Comparison of ENCODE assay signal across 34 cellular contexts in genomic region chr5:170485606-170485911, GRCh38. TPM values are rescaled to one million over a fixed set of nuclear protein-coding genes. Genes with fewer than 3 reads are reported as not detected.
"Had no signal": no experiment of that assay in that cellular context is flagged by ENCODE, and none has a peak within 500 bp of the region (broad histone marks: within the 10 kb centered on the region; RNA-seq: fewer than 3 reads in every experiment).

No MANE protein-coding gene starts in this region.

- H3K36me3 Mint-ChIP-seq: activated CD4-positive, alpha-beta memory T cell treated with anti-CD3 and anti-CD28 coated beads for 36 hours; activated naive CD4-positive, alpha-beta T cell treated with anti-CD3 and anti-CD28 coated beads, Interleukin-2, amount 10 ng/mL, durations not matched to agents 7 days and 5 days; activated naive CD4-positive, alpha-beta T cell treated with anti-CD3 and anti-CD28 coated beads, Interleukin-2, amount 50 U/mL, for 24 hours; activated naive CD8-positive, alpha-beta T cell; activated naive CD8-positive, alpha-beta T cell treated with anti-CD3 and anti-CD28 coated beads, Interleukin-2, amount 10 ng/mL, durations not matched to agents 7 days and 5 days; WTC11 had no signal

- DNase-seq: activated CD4-positive, alpha-beta memory T cell treated with anti-CD3 and anti-CD28 coated beads for 36 hours; activated CD4-positive, alpha-beta T cell treated with anti-CD3 and anti-CD28 coated beads for 1 hour; activated CD4-positive, alpha-beta T cell treated with anti-CD3 and anti-CD28 coated beads for 36 hours; activated CD4-positive, alpha-beta T cell treated with anti-CD3 and anti-CD28 coated beads, Interleukin-2, amount 10 ng/mL, durations not matched to agents 24 days and 14 days; activated CD4-positive, alpha-beta T cell treated with anti-CD3 and anti-CD28 coated beads, Interleukin-2, amount 50 U/mL, for 1 hour; activated CD4-positive, alpha-beta T cell treated with anti-CD3 and anti-CD28 coated beads, Interleukin-2, amount 50 U/mL, for 4 hours; activated CD4-positive, CD25-positive, alpha-beta regulatory T cell; activated CD8-positive, alpha-beta memory T cell treated with anti-CD3 and anti-CD28 coated beads, Interleukin-2, amount 50 U/mL, for 48 hours; activated CD8-positive, alpha-beta T cell treated with anti-CD3 and anti-CD28 coated beads for 36 hours; activated effector memory CD4-positive, alpha-beta T cell treated with Interleukin-2 at 50 U/mL for 16 hours; activated gamma-delta T cell; activated naive CD4-positive, alpha-beta T cell treated with anti-CD3 and anti-CD28 coated beads, Interleukin-2, amount 10 ng/mL, durations not matched to agents 7 days and 5 days; activated naive CD4-positive, alpha-beta T cell treated with Interleukin-2 at 50 U/mL for 16 hours; activated naive CD8-positive, alpha-beta T cell treated with anti-CD3 and anti-CD28 coated beads, Interleukin-2, amount 10 ng/mL, durations not matched to agents 7 days and 5 days; activated naive CD8-positive, alpha-beta T cell treated with anti-CD3 and anti-CD28 coated beads, Interleukin-2, amount 50 U/mL, for 24 hours; activated T-cell treated with anti-CD3 and anti-CD28 coated beads, Interleukin-2, amount 50 U/mL, for 24 hours; activated T-cell treated with anti-CD3 and anti-CD28 coated beads, Interleukin-2, amount 50 U/mL, for 48 hours; aorta; brain microvascular endothelial cell; central memory CD4-positive, alpha-beta T cell; T-helper 1 cell; T-helper 2 cell; T-helper 9 cell; WERI-Rb-1 had no signal

- H3K27ac ChIP-seq: body of pancreas, brain microvascular endothelial cell, breast epithelium, WERI-Rb-1 had no signal

- ATAC-seq: activated CD4-positive, alpha-beta T cell treated with anti-CD3 and anti-CD28 coated beads for 36 hours; activated CD4-positive, CD25-positive, alpha-beta regulatory T cell treated with anti-CD3 and anti-CD28 coated beads, Interleukin-2, amount 50 U/mL, for 24 hours; activated CD8-positive, alpha-beta T cell treated with anti-CD3 and anti-CD28 coated beads for 36 hours; activated naive CD8-positive, alpha-beta T cell treated with anti-CD3 and anti-CD28 coated beads, Interleukin-2, amount 50 U/mL, for 24 hours; body of pancreas; WTC11 had no signal

- H3K4me1 ChIP-seq: breast epithelium had no signal

- H3K4me3 Mint-ChIP-seq: activated CD4-positive, alpha-beta memory T cell treated with anti-CD3 and anti-CD28 coated beads for 36 hours; activated CD4-positive, alpha-beta T cell treated with anti-CD3 and anti-CD28 coated beads for 36 hours; activated CD4-positive, alpha-beta T cell treated with anti-CD3 and anti-CD28 coated beads, Interleukin-2, amount 10 ng/mL, durations not matched to agents 24 days and 14 days; activated CD8-positive, alpha-beta T cell treated with anti-CD3 and anti-CD28 coated beads for 36 hours; activated naive CD4-positive, alpha-beta T cell treated with anti-CD3 and anti-CD28 coated beads, Interleukin-2, amount 10 ng/mL, durations not matched to agents 7 days and 5 days; activated naive CD4-positive, alpha-beta T cell treated with anti-CD3 and anti-CD28 coated beads, Interleukin-2, amount 50 U/mL, for 24 hours; activated naive CD8-positive, alpha-beta T cell; activated naive CD8-positive, alpha-beta T cell treated with anti-CD3 and anti-CD28 coated beads, Interleukin-2, amount 10 ng/mL, durations not matched to agents 7 days and 5 days; activated naive CD8-positive, alpha-beta T cell treated with anti-CD3 and anti-CD28 coated beads, Interleukin-2, amount 50 U/mL, for 24 hours; activated T-cell treated with anti-CD3 and anti-CD28 coated beads, Interleukin-2, amount 50 U/mL, for 24 hours; T-helper 1 cell treated with Interleukin-12 subunit alpha and Interleukin-12 subunit beta and Interleukin-4 antibody, amounts not matched to agents 30 μg/mL and 1 μg/mL, for 36 hours; T-helper 2 cell treated with Interferon-gamma antibody and Interleukin-4, amounts not matched to agents 5 μg/mL and 100 μg/mL, for 36 hours; WTC11 had no signal

- H3K9me3 ChIP-seq: body of pancreas, breast epithelium had no signal

- H3K27me3 ChIP-seq: body of pancreas, brain microvascular endothelial cell, breast epithelium had no signal

- H3K4me1 Mint-ChIP-seq: activated CD4-positive, alpha-beta T cell treated with anti-CD3 and anti-CD28 coated beads for 36 hours; activated CD4-positive, alpha-beta T cell treated with anti-CD3 and anti-CD28 coated beads, Interleukin-2, amount 10 ng/mL, durations not matched to agents 24 days and 14 days; activated naive CD4-positive, alpha-beta T cell treated with anti-CD3 and anti-CD28 coated beads, Interleukin-2, amount 10 ng/mL, durations not matched to agents 7 days and 5 days; activated naive CD4-positive, alpha-beta T cell treated with anti-CD3 and anti-CD28 coated beads, Interleukin-2, amount 50 U/mL, for 24 hours; activated naive CD8-positive, alpha-beta T cell treated with anti-CD3 and anti-CD28 coated beads, Interleukin-2, amount 10 ng/mL, durations not matched to agents 7 days and 5 days; activated naive CD8-positive, alpha-beta T cell treated with anti-CD3 and anti-CD28 coated beads, Interleukin-2, amount 50 U/mL, for 24 hours had no signal

- H3K36me3 ChIP-seq: brain microvascular endothelial cell, breast epithelium, WERI-Rb-1 had no signal

- H3K27me3 Mint-ChIP-seq: activated naive CD8-positive, alpha-beta T cell had no signal

- H3K4me3 ChIP-seq: body of pancreas, breast epithelium had no signal

- H3K27ac Mint-ChIP-seq: activated CD4-positive, alpha-beta memory T cell treated with anti-CD3 and anti-CD28 coated beads for 36 hours; activated CD4-positive, alpha-beta T cell treated with anti-CD3 and anti-CD28 coated beads for 36 hours; activated CD4-positive, alpha-beta T cell treated with anti-CD3 and anti-CD28 coated beads, Interleukin-2, amount 10 ng/mL, durations not matched to agents 24 days and 14 days; activated CD8-positive, alpha-beta T cell treated with anti-CD3 and anti-CD28 coated beads for 36 hours; activated naive CD4-positive, alpha-beta T cell treated with anti-CD3 and anti-CD28 coated beads, Interleukin-2, amount 10 ng/mL, durations not matched to agents 7 days and 5 days; activated naive CD4-positive, alpha-beta T cell treated with anti-CD3 and anti-CD28 coated beads, Interleukin-2, amount 50 U/mL, for 24 hours; activated naive CD8-positive, alpha-beta T cell; activated naive CD8-positive, alpha-beta T cell treated with anti-CD3 and anti-CD28 coated beads, Interleukin-2, amount 10 ng/mL, durations not matched to agents 7 days and 5 days; activated naive CD8-positive, alpha-beta T cell treated with anti-CD3 and anti-CD28 coated beads, Interleukin-2, amount 50 U/mL, for 24 hours; activated T-cell treated with anti-CD3 and anti-CD28 coated beads, Interleukin-2, amount 50 U/mL, for 24 hours; activated T-helper 2 cell treated with anti-CD3 and anti-CD28 coated beads, Interferon-gamma antibody, Interleukin-2, Interleukin-4, amounts not matched to agents 10 μg/mL and 5 μg/mL and 100 μg/mL, durations not matched to agents 14 hours and 24 hours and 36 hours; T-helper 1 cell treated with Interleukin-12 subunit alpha and Interleukin-12 subunit beta and Interleukin-4 antibody, amounts not matched to agents 30 μg/mL and 1 μg/mL, for 36 hours; T-helper 2 cell treated with Interferon-gamma antibody and Interleukin-4, amounts not matched to agents 5 μg/mL and 100 μg/mL, for 36 hours had no signal

- H3K9me3 Mint-ChIP-seq: activated CD4-positive, alpha-beta memory T cell treated with anti-CD3 and anti-CD28 coated beads for 36 hours; activated CD4-positive, alpha-beta T cell treated with anti-CD3 and anti-CD28 coated beads, Interleukin-2, amount 10 ng/mL, durations not matched to agents 24 days and 14 days; activated CD8-positive, alpha-beta T cell treated with anti-CD3 and anti-CD28 coated beads for 36 hours; activated naive CD4-positive, alpha-beta T cell treated with anti-CD3 and anti-CD28 coated beads, Interleukin-2, amount 10 ng/mL, durations not matched to agents 7 days and 5 days; activated naive CD4-positive, alpha-beta T cell treated with anti-CD3 and anti-CD28 coated beads, Interleukin-2, amount 50 U/mL, for 24 hours; activated naive CD8-positive, alpha-beta T cell treated with anti-CD3 and anti-CD28 coated beads, Interleukin-2, amount 10 ng/mL, durations not matched to agents 7 days and 5 days; activated naive CD8-positive, alpha-beta T cell treated with anti-CD3 and anti-CD28 coated beads, Interleukin-2, amount 50 U/mL, for 24 hours; activated T-cell treated with anti-CD3 and anti-CD28 coated beads, Interleukin-2, amount 50 U/mL, for 24 hours; activated T-helper 2 cell treated with anti-CD3 and anti-CD28 coated beads, Interferon-gamma antibody, Interleukin-2, Interleukin-4, amounts not matched to agents 10 μg/mL and 5 μg/mL and 100 μg/mL, durations not matched to agents 14 hours and 24 hours and 36 hours; T-helper 1 cell treated with Interleukin-12 subunit alpha and Interleukin-12 subunit beta and Interleukin-4 antibody, amounts not matched to agents 30 μg/mL and 1 μg/mL, for 36 hours; T-helper 2 cell treated with Interferon-gamma antibody and Interleukin-4, amounts not matched to agents 5 μg/mL and 100 μg/mL, for 36 hours; WTC11 had no signal

RNA-seq across cellular contexts. Expression of gene KCNIP1, which starts 18.3 kb away (rescaled TPM):
- total RNA-seq: activated CD4-positive, alpha-beta memory T cell treated with anti-CD3 and anti-CD28 coated beads for 36 hours; activated CD4-positive, alpha-beta T cell treated with anti-CD3 and anti-CD28 coated beads for 36 hours; activated CD4-positive, alpha-beta T cell treated with anti-CD3 and anti-CD28 coated beads, Interleukin-2, amount 10 ng/mL, durations not matched to agents 24 days and 14 days; activated CD8-positive, alpha-beta memory T cell treated with anti-CD3 and anti-CD28 coated beads for 36 hours; activated CD8-positive, alpha-beta T cell treated with anti-CD3 and anti-CD28 coated beads for 36 hours; activated naive CD8-positive, alpha-beta T cell treated with anti-CD3 and anti-CD28 coated beads, Interleukin-2, amount 10 ng/mL, durations not matched to agents 7 days and 5 days; activated T-helper 2 cell treated with anti-CD3 and anti-CD28 coated beads, Interferon-gamma antibody, Interleukin-2, Interleukin-4, amounts not matched to agents 10 μg/mL and 5 μg/mL and 100 μg/mL, durations not matched to agents 14 hours and 24 hours and 36 hours had no signal
- polyA plus RNA-seq: aorta had no signal
